In the genomic region with DNA sequence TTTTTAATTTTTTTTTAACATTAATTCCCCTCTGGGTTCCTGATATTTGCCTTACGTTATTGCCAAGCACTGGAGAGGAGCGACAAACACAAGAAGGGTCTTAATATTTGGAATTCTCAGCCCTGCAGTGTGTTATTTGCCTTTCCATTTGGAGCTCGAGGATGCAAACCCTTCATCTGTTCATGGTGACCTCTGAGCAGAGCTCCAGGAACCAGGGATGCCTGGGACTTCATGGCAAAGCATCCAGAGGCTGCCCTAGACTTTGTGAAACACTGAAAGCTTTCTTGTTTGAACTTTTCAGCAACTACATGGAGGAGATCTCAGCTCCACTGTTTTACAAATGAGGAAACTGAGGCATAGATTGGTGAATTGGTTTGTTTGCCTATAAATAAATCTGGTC, we compare ENCODE assay signal across 33 cellular contexts.
"Had no signal": no experiment of that assay in that cellular context is flagged by ENCODE, and none has a peak within 500 bp of the region (broad histone marks: within the 10 kb centered on the region; RNA-seq: fewer than 3 reads in every experiment).

No MANE protein-coding gene starts in this region.

- ATAC-seq: activated CD8-positive, alpha-beta T cell treated with anti-CD3 and anti-CD28 coated beads for 36 hours; activated naive CD4-positive, alpha-beta T cell treated with anti-CD3 and anti-CD28 coated beads, Interleukin-2, amount 50 U/mL, for 72 hours; activated T-cell treated with anti-CD3 and anti-CD28 coated beads, Interleukin-2, amount 50 U/mL, for 4 hours; activated T-cell treated with anti-CD3 and anti-CD28 coated beads, Interleukin-2, amount 50 U/mL, for 72 hours; activated T-helper 17 cell treated with anti-CD3 and anti-CD28 coated beads, Interleukin-2, amount 50 U/mL, for 72 hours; body of pancreas had no signal

- H3K9me3 ChIP-seq: adrenal gland, body of pancreas, breast epithelium had no signal

- H3K4me1 ChIP-seq: adrenal gland, body of pancreas, breast epithelium had no signal

- H3K27ac ChIP-seq: adrenal gland, body of pancreas, brain microvascular endothelial cell, breast epithelium, VCaP had no signal

- H3K36me3 ChIP-seq: adrenal gland, brain microvascular endothelial cell, breast epithelium had no signal

- H3K27me3 ChIP-seq: adrenal gland, body of pancreas, brain microvascular endothelial cell, breast epithelium had no signal

- H3K4me3 ChIP-seq: adrenal gland, body of pancreas, breast epithelium had no signal

- DNase-seq: activated B cell treated with CpG ODN at 0.5 μM for 24 hours; activated CD4-positive, alpha-beta memory T cell treated with anti-CD3 and anti-CD28 coated beads for 36 hours; activated CD4-positive, alpha-beta T cell treated with anti-CD3 and anti-CD28 coated beads for 4 hours; activated CD4-positive, alpha-beta T cell treated with anti-CD3 and anti-CD28 coated beads, Interleukin-2, amount 10 ng/mL, durations not matched to agents 24 days and 14 days; activated CD4-positive, alpha-beta T cell treated with anti-CD3 and anti-CD28 coated beads, Interleukin-2, amount 50 U/mL, for 1 hour; activated CD4-positive, alpha-beta T cell treated with anti-CD3 and anti-CD28 coated beads, Interleukin-2, amount 50 U/mL, for 4 hours; activated CD4-positive, CD25-positive, alpha-beta regulatory T cell treated with anti-CD3 and anti-CD28 coated beads, Interleukin-2, amount 50 U/mL, for 72 hours; activated CD8-positive, alpha-beta memory T cell treated with anti-CD3 and anti-CD28 coated beads, Interleukin-2, amount 50 U/mL, for 4 hours; activated CD8-positive, alpha-beta T cell treated with anti-CD3 and anti-CD28 coated beads for 36 hours; activated effector memory CD4-positive, alpha-beta T cell treated with anti-CD3 and anti-CD28 coated beads, Interleukin-2, amount 50 U/mL, for 16 hours; activated gamma-delta T cell treated with Interleukin-2 at 50 U/mL for 16 hours; activated naive CD4-positive, alpha-beta T cell; activated naive CD4-positive, alpha-beta T cell treated with anti-CD3 and anti-CD28 coated beads for 36 hours; activated naive CD4-positive, alpha-beta T cell treated with anti-CD3 and anti-CD28 coated beads, Interleukin-2, amount 50 U/mL, for 16 hours; activated naive CD8-positive, alpha-beta T cell treated with anti-CD3 and anti-CD28 coated beads for 36 hours; activated T-cell treated with anti-CD3 and anti-CD28 coated beads for 4 hours; activated T-cell treated with anti-CD3 and anti-CD28 coated beads, Interleukin-2, amount 50 U/mL, for 1 hour; activated T-cell treated with anti-CD3 and anti-CD28 coated beads, Interleukin-2, amount 50 U/mL, for 4 hours; activated T-cell treated with anti-CD3 and anti-CD28 coated beads, Interleukin-2, amount 50 U/mL, for 72 hours; adrenal gland; amniotic stem cell; aorta; body of pancreas; brain microvascular endothelial cell; central memory CD4-positive, alpha-beta T cell; cerebellar nuclear complex; T-helper 1 cell; T-helper 2 cell; T-helper 9 cell had no signal
